ENCODE assay signal across 18 cellular contexts in genomic region chr10:70677620-70678249, GRCh38. TPM values are rescaled to one million over a fixed set of nuclear protein-coding genes. Genes with fewer than 3 reads are reported as not detected.
"Had no signal": no experiment of that assay in that cellular context is flagged by ENCODE, and none has a peak within 500 bp of the region (broad histone marks: within the 10 kb centered on the region; RNA-seq: fewer than 3 reads in every experiment).

No MANE protein-coding gene starts in this region.

- H3K36me3 ChIP-seq: heart right ventricle, left lung, neutrophil, right atrium auricular region, tibial artery, upper lobe of left lung, vagina had no signal

- H3K9me3 ChIP-seq: heart right ventricle, left lung, neutrophil, right atrium auricular region, tibial artery, upper lobe of left lung, vagina had no signal

- H3K27ac ChIP-seq: dorsolateral prefrontal cortex, heart right ventricle, left lung, neutrophil, right atrium auricular region, tibial artery, upper lobe of left lung, vagina had no signal

- ATAC-seq: esophagus mucosa, heart right ventricle, left lung had no signal

- H3K4me3 ChIP-seq: dorsolateral prefrontal cortex, heart right ventricle, left lung, lung, right atrium auricular region, smooth muscle cell, tibial artery, upper lobe of left lung, vagina had no signal

- DNase-seq: cortex of kidney; effector CD8-positive, alpha-beta T cell; heart right ventricle; islet precursor cell; left lung; mesenchymal stem cell; midbrain; stimulated activated CD4-positive, alpha-beta T cell treated with anti-CD3 and anti-CD28 coated beads, Interleukin-2, amount 100 ng/mL, for 48 hours; stimulated activated naive CD4-positive, alpha-beta T cell treated with Interleukin-2 at 50 U/mL for 16 hours; tibial artery; upper lobe of left lung had no signal

- H3K4me2 ChIP-seq: smooth muscle cell had no signal

- H3K27me3 ChIP-seq: right atrium auricular region, vagina had no signal

RNA-seq across cellular contexts. Expression of gene ADAMTS14, which starts 5.4 kb away (rescaled TPM):
- total RNA-seq: right atrium auricular region, vagina had no signal
